1 cellular context compared by ENCODE assay signal in genomic region chr19:54416695-54417491, GRCh38.
TF ChIP-seq lines count a peak whose summit lies in the region.

No MANE protein-coding gene starts in this region.

TF ChIP-seq in HepG2, 621 proteins besides CTCF, POLR2A, EP300 and RAD21:
- TF ChIP-seq AGO2 (optimal IDR thresholded peaks at IDR 0.05; ENCODE audit: low read depth, low read length), result peak; percentile 40
- TF ChIP-seq HNRNPL (IDR thresholded peaks at IDR 0.05; ENCODE audit: low read depth, low read length), result peak; percentile 69; the same call in 1 of the 2 replicates
- TF ChIP-seq HNRNPK (IDR thresholded peaks at IDR 0.05; ENCODE audit: low read depth, low read length, poor library complexity, severe bottlenecking), result peak; percentile 43
- TF ChIP-seq HNRNPLL (IDR thresholded peaks at IDR 0.05; ENCODE audit: low read depth, low read length, poor library complexity, severe bottlenecking), result peak; percentile 21
- TF ChIP-seq MNT (IDR thresholded peaks at IDR 0.05), result peak; percentile 33; the same call in 1 of the 2 replicates
- peak; percentile 17; the same call in 1 of the 2 replicates for TF ChIP-seq RXRA (CRISPR knock-in tag; IDR thresholded peaks at IDR 0.05)
- TF ChIP-seq SOX5 (CRISPR knock-in tag; IDR thresholded peaks at IDR 0.05; ENCODE audit: borderline replicate concordance), result no peak
- peak; percentile 92 for TF ChIP-seq ZBTB33 (CRISPR knock-in tag; IDR thresholded peaks at IDR 0.05)
- TF ChIP-seq FOXK2 (IDR thresholded peaks at IDR 0.05), result peak; percentile 20; the same call in 1 of the 2 replicates
- peak; percentile 74 for TF ChIP-seq ZBTB43 (CRISPR knock-in tag; conservative IDR thresholded peaks at IDR 0.05)
- no peak for TF ChIP-seq HOXA7 (CRISPR knock-in tag; IDR thresholded peaks at IDR 0.05)
- 0 out of 2 replicates have a peak, but pooled peaks have one; percentile 44 for TF ChIP-seq HOXA3 (CRISPR knock-in tag; IDR thresholded peaks at IDR 0.05)
- TF ChIP-seq JUNB (CRISPR knock-in tag; IDR thresholded peaks at IDR 0.05; ENCODE audit: borderline replicate concordance), result no peak
- no peak for TF ChIP-seq BCL6 (CRISPR knock-in tag; IDR thresholded peaks at IDR 0.05)
- TF ChIP-seq ATM (IDR thresholded peaks at IDR 0.05; ENCODE audit: borderline replicate concordance), result 0 out of 2 replicates have a peak, but pooled peaks have one; percentile 4
- TF ChIP-seq DNMT1 (CRISPR knock-in tag; IDR thresholded peaks at IDR 0.05), result 0 out of 2 replicates have a peak, but pooled peaks have one; percentile 34
